1 cellular context compared by ENCODE assay signal in genomic region chr20:14992071-14992654, GRCh38.
TF ChIP-seq lines count a peak whose summit lies in the region.

No MANE protein-coding gene starts in this region.

TF ChIP-seq in HepG2, 621 proteins besides CTCF, POLR2A, EP300 and RAD21 (continued from another document):
- no peak for TF ChIP-seq ZNF414 (CRISPR knock-in tag; IDR thresholded peaks at IDR 0.05)
- no peak for TF ChIP-seq ZBTB3 (CRISPR knock-in tag; IDR thresholded peaks at IDR 0.05; ENCODE audit: borderline replicate concordance, low read depth)
- TF ChIP-seq ZNF572 (CRISPR knock-in tag; IDR thresholded peaks at IDR 0.05): no peak
- no peak for TF ChIP-seq TRAFD1 (CRISPR knock-in tag; IDR thresholded peaks at IDR 0.05; ENCODE audit: borderline replicate concordance)
- TF ChIP-seq ZFP1 (CRISPR knock-in tag; IDR thresholded peaks at IDR 0.05): no peak
- 0 out of 2 replicates have a peak, but pooled peaks have one; percentile 4 for TF ChIP-seq ZKSCAN1 (IDR thresholded peaks at IDR 0.05; ENCODE audit: low read length)
- no peak for TF ChIP-seq MEF2D (CRISPR knock-in tag; IDR thresholded peaks at IDR 0.05)
- no peak for TF ChIP-seq DMAP1 (CRISPR knock-in tag; IDR thresholded peaks at IDR 0.05)
- TF ChIP-seq RBAK (CRISPR knock-in tag; IDR thresholded peaks at IDR 0.05): no peak
- no peak for TF ChIP-seq DPF2 (CRISPR knock-in tag; IDR thresholded peaks at IDR 0.05; ENCODE audit: borderline replicate concordance, low read depth)
- TF ChIP-seq ZNF326 (CRISPR knock-in tag; IDR thresholded peaks at IDR 0.05; ENCODE audit: borderline replicate concordance): no peak
- peak; percentile 14; the same call in 1 of the 2 replicates for TF ChIP-seq PPARG (CRISPR knock-in tag; conservative IDR thresholded peaks at IDR 0.05)
- no peak for TF ChIP-seq PRDM4 (CRISPR knock-in tag; IDR thresholded peaks at IDR 0.05; ENCODE audit: borderline replicate concordance)
- TF ChIP-seq NFE2 (CRISPR knock-in tag; IDR thresholded peaks at IDR 0.05): no peak
- no peak for TF ChIP-seq ZNF180 (CRISPR knock-in tag; IDR thresholded peaks at IDR 0.05; ENCODE audit: borderline replicate concordance, low read depth)
- no peak for TF ChIP-seq DNMT3B (CRISPR knock-in tag; conservative IDR thresholded peaks at IDR 0.05)
- TF ChIP-seq ZNF550 (CRISPR knock-in tag; IDR thresholded peaks at IDR 0.05; ENCODE audit: borderline replicate concordance): no peak
- no peak for TF ChIP-seq MZF1 (CRISPR knock-in tag; IDR thresholded peaks at IDR 0.05; ENCODE audit: borderline replicate concordance)
- no peak for TF ChIP-seq ZNF232 (CRISPR knock-in tag; IDR thresholded peaks at IDR 0.05; ENCODE audit: borderline replicate concordance)
- no peak for TF ChIP-seq ZNF788 (CRISPR knock-in tag; IDR thresholded peaks at IDR 0.05; ENCODE audit: borderline replicate concordance)
- TF ChIP-seq ZBTB14 (CRISPR knock-in tag; IDR thresholded peaks at IDR 0.05): no peak
- no peak for TF ChIP-seq ZNF3 (CRISPR knock-in tag; IDR thresholded peaks at IDR 0.05)
- no peak for TF ChIP-seq PHF8 (CRISPR knock-in tag; IDR thresholded peaks at IDR 0.05)
- no peak for TF ChIP-seq ZBTB21 (CRISPR knock-in tag; IDR thresholded peaks at IDR 0.05)
- peak; percentile 47; the same call in 1 of the 2 replicates for TF ChIP-seq KAT8 (CRISPR knock-in tag; IDR thresholded peaks at IDR 0.05)
- no peak for TF ChIP-seq NR0B2 (CRISPR knock-in tag; IDR thresholded peaks at IDR 0.05)
- TF ChIP-seq CCAR2 (optimal IDR thresholded peaks at IDR 0.05; ENCODE audit: low read depth, low read length): no peak
- TF ChIP-seq ZNF510 (CRISPR knock-in tag; IDR thresholded peaks at IDR 0.05; ENCODE audit: low read depth): no peak
- TF ChIP-seq FOXO4 (CRISPR knock-in tag; conservative IDR thresholded peaks at IDR 0.05): no peak
- TF ChIP-seq SNAPC4 (CRISPR knock-in tag; IDR thresholded peaks at IDR 0.05): no peak
